ENCODE assay signal across 8 cellular contexts in genomic region chr2:55112229-55113016, GRCh38.
DNase-seq lines count a peak whose midpoint lies in the region; ATAC-seq and TF ChIP-seq lines count a peak whose summit lies in the region.

No MANE protein-coding gene starts in this region.

- intact Hi-C loops in CD14-positive monocyte (cut with micrococcal nuclease) (loop anchor here (5.0 to 10.0 kb wide), 3 partner anchors 40 to 58 kb away; partner anchors contain the start of gene RTN4 (in 1 of the 2)), lower lobe of right lung (cut with DNase I) (no loop called here)

- H3K4me3 Mint-ChIP-seq in CD14-positive monocyte, result peak overlapping the region; percentile 64 to 88
- no peak overlapping the region for H3K4me3 Mint-ChIP-seq in stimulated activated naive CD8-positive, alpha-beta T cell treated with anti-CD3 and anti-CD28 coated beads, Interleukin-15, amount 100 ng/mL, for 72 hours

- peak overlapping the region; percentile 83 for H3K27ac ChIP-seq in lower lobe of right lung
- H3K27ac ChIP-seq in thoracic aorta, result peak overlapping the region; percentile 82 to 91

- no peak overlapping the region for H3K4me3 ChIP-seq in lower lobe of right lung
- peak overlapping the region; percentile 13 for H3K4me3 ChIP-seq in thoracic aorta

- peaks cover 38% of the 10 kb centered on the region for H3K4me1 ChIP-seq in lower lobe of right lung
- peaks cover 21 to 54% of the 10 kb centered on the region in 2 donors for H3K4me1 ChIP-seq in thoracic aorta (ENCODE audit: control insufficient read depth in 1 of 2, low read depth in 2 of 2)

- no peak for DNase-seq in CD14-positive monocyte (ENCODE audit: low spot score)
- DNase-seq in NCI-H2227 (lab: John Stamatoyannopoulos, UW; ENCODE audit: unreplicated experiment), result peak; percentile 86
- peak; percentile 82 for DNase-seq in brain pericyte (ENCODE audit: low read depth, low spot score)
- peak; percentile 61 for DNase-seq in lower lobe of right lung
- no peak for DNase-seq in thoracic aorta (ENCODE audit: low spot score)
- no peak for DNase-seq in stimulated activated naive CD8-positive, alpha-beta T cell treated with anti-CD3 and anti-CD28 coated beads, Interleukin-15, amount 100 ng/mL, for 72 hours

- peaks cover 49% of the 10 kb centered on the region for H3K4me1 Mint-ChIP-seq in CD14-positive monocyte
- peaks cover 7% of the 10 kb centered on the region for H3K4me1 Mint-ChIP-seq in stimulated activated naive CD8-positive, alpha-beta T cell treated with anti-CD3 and anti-CD28 coated beads, Interleukin-15, amount 100 ng/mL, for 72 hours

- no peak for TF ChIP-seq CTCF in CD14-positive monocyte (IDR thresholded peaks at IDR 0.05)
- TF ChIP-seq CTCF in lower lobe of right lung (IDR thresholded peaks at IDR 0.05), result no peak
- TF ChIP-seq CTCF in thoracic aorta (IDR thresholded peaks at IDR 0.05), result no peak

- peak overlapping the region; percentile 88 to 98 (median 94) for H3K27ac Mint-ChIP-seq in CD14-positive monocyte
- peak overlapping the region in 1 of 2 donors; percentile 49 for H3K27ac Mint-ChIP-seq in stimulated activated naive CD8-positive, alpha-beta T cell treated with anti-CD3 and anti-CD28 coated beads, Interleukin-15, amount 100 ng/mL, for 72 hours

- ATAC-seq in lower lobe of right lung, result peak; percentile 66 to 78
- ATAC-seq in thoracic aorta (ENCODE audit: insufficient number of reproducible peaks, low FRiP score, low read depth), result peak; percentile 7
- no peak for ATAC-seq in stimulated activated naive CD8-positive, alpha-beta T cell treated with anti-CD3 and anti-CD28 coated beads, Interleukin-15, amount 100 ng/mL, for 72 hours
- ATAC-seq in GM19463 (IDR thresholded peaks at IDR 0.05; ENCODE audit: unreplicated experiment), result no peak
- ATAC-seq in HG02588 (IDR thresholded peaks at IDR 0.05; ENCODE audit: unreplicated experiment), result no peak

- H3K36me3 Mint-ChIP-seq in CD14-positive monocyte, result no peaks in the 10 kb centered on the region

- no peaks in the 10 kb centered on the region for H3K27me3 ChIP-seq in lower lobe of right lung (ENCODE audit: low read depth)
- H3K27me3 ChIP-seq in thoracic aorta (replicated peaks; ENCODE audit: insufficient read depth), result no peaks in the 10 kb centered on the region

- H3K9me3 ChIP-seq in lower lobe of right lung, result no peaks in the 10 kb centered on the region
- H3K9me3 ChIP-seq in thoracic aorta, result no peaks in the 10 kb centered on the region

- H3K36me3 ChIP-seq in lower lobe of right lung, result no peaks in the 10 kb centered on the region
- no peaks in the 10 kb centered on the region for H3K36me3 ChIP-seq in thoracic aorta

- no peaks in the 10 kb centered on the region for H3K9me3 Mint-ChIP-seq in CD14-positive monocyte
- H3K9me3 Mint-ChIP-seq in stimulated activated naive CD8-positive, alpha-beta T cell treated with anti-CD3 and anti-CD28 coated beads, Interleukin-15, amount 100 ng/mL, for 72 hours, result no peaks in the 10 kb centered on the region

- H3K27me3 Mint-ChIP-seq in CD14-positive monocyte (ENCODE audit: low read depth in 3 of 3), result peaks cover 0 to 1% (median 0%) of the 10 kb centered on the region in 3 donors
- no peaks in the 10 kb centered on the region for H3K27me3 Mint-ChIP-seq in stimulated activated naive CD8-positive, alpha-beta T cell treated with anti-CD3 and anti-CD28 coated beads, Interleukin-15, amount 100 ng/mL, for 72 hours

Comparison
In these comparisons a context has a peak if more than half of its experiments do, and no peak if none do; other contexts are left out.
1. DNase-seq: peak in NCI-H2227 (single experiment), brain pericyte (single experiment) and lower lobe of right lung (single experiment); none in CD14-positive monocyte (single experiment), thoracic aorta (single experiment) and stimulated activated naive CD8-positive, alpha-beta T cell treated with anti-CD3 and anti-CD28 coated beads, Interleukin-15, amount 100 ng/mL, for 72 hours (0 of 2).
2. H3K4me3 Mint-ChIP-seq: peak in CD14-positive monocyte (2 of 2); none in stimulated activated naive CD8-positive, alpha-beta T cell treated with anti-CD3 and anti-CD28 coated beads, Interleukin-15, amount 100 ng/mL, for 72 hours (0 of 2).
3. ATAC-seq: peak in lower lobe of right lung (2 of 2) and thoracic aorta (single experiment); none in stimulated activated naive CD8-positive, alpha-beta T cell treated with anti-CD3 and anti-CD28 coated beads, Interleukin-15, amount 100 ng/mL, for 72 hours (single experiment), GM19463 (single experiment) and HG02588 (single experiment).